ENCODE assay signal across 8 cellular contexts in the genomic region with DNA sequence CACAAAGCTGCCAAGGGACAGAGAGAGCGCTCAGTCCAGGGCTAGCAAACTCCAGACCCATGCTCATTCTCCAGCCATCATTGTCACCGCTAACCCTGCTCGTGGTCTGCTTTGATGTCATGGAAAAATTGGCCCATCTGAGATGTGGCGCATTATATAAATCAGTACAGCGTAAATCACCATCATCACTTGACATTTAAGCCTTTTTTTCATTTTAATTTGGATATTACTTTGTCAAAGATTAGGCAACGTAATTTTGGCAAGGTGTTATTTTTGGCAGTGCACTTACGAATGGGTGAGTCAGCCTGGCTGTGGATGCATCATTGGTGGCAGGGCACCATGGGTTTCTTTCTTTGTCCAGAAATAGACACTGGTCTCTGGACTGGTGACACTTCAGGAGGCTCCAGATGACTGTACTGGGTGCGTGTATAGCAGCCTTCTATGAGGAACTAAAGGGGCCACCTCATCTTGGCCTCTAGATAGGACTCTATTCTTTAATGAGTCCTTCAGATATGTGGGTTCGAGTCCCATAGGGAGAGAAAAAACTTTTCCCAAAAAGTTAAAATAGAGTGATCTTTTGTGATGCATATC.
DNase-seq lines count a peak whose midpoint lies in the region; ATAC-seq and TF ChIP-seq lines count a peak whose summit lies in the region.

No MANE protein-coding gene starts in this region.

- DNase-seq in CD1c-positive myeloid dendritic cell (ENCODE audit: extremely low spot score) (peak; percentile 69), GM20000 (ENCODE audit: low spot score) (peak; percentile 58), cardiac fibroblast (ENCODE audit: low read depth in 2 of 2) (peak; percentile 37 to 78), GM19240 (ENCODE audit: insufficient read length, low spot score) (no peak), foreskin melanocyte (no peak), cerebellar nuclear complex (lab: John Stamatoyannopoulos, UW) (no peak), D341Med (ENCODE audit: low spot score) (no peak)

- H3K4me3 ChIP-seq in cardiac fibroblast (replicated peaks in 1 of 2; ENCODE audit: low read depth in 2 of 2, low read length in 2 of 2): no peak overlapping the region

- peak; percentile 71 for ATAC-seq in HG03565 (IDR thresholded peaks at IDR 0.05; ENCODE audit: unreplicated experiment)

- TF ChIP-seq CTCF in GM20000 (IDR thresholded peaks at IDR 0.05; ENCODE audit: extremely low read depth, missing control alignments) (no peak), cardiac fibroblast (IDR thresholded peaks at IDR 0.05; ENCODE audit: low read depth, low read length) (no peak)

Comparison
In these comparisons a context has a peak if more than half of its experiments do, and no peak if none do; other contexts are left out.
1. DNase-seq: peak in CD1c-positive myeloid dendritic cell (single experiment), GM20000 (single experiment) and cardiac fibroblast (2 of 2); none in GM19240 (single experiment), foreskin melanocyte (single experiment), cerebellar nuclear complex (0 of 2) and D341Med (single experiment).